ENCODE assay signal across 12 cellular contexts in genomic region chr11:75420224-75421034, GRCh38. TPM values are rescaled to one million over a fixed set of nuclear protein-coding genes. Genes with fewer than 3 reads are reported as not detected.
DNase-seq lines count a peak whose midpoint lies in the region; ATAC-seq and TF ChIP-seq lines count a peak whose summit lies in the region.
"Had no signal": no experiment of that assay in that cellular context is flagged by ENCODE, and none has a peak within 500 bp of the region (broad histone marks: within the 10 kb centered on the region; RNA-seq: fewer than 3 reads in every experiment).

No MANE protein-coding gene starts in this region.

- H3K27ac Mint-ChIP-seq in GM23338 (peak overlapping the region; percentile 30), progenitor cell of endocrine pancreas (peak overlapping the region; percentile 95), T-cell (no peak overlapping the region)
- H3K27ac Mint-ChIP-seq: activated naive CD4-positive, alpha-beta T cell treated with anti-CD3 and anti-CD28 coated beads for 36 hours had no signal

- H3K4me2 ChIP-seq in GM23338: no peak overlapping the region

- H3K4me3 Mint-ChIP-seq in GM23338 (no peak overlapping the region), progenitor cell of endocrine pancreas (ENCODE audit: low read depth) (peak overlapping the region; percentile 29), T-cell (no peak overlapping the region)
- H3K4me3 Mint-ChIP-seq: activated naive CD4-positive, alpha-beta T cell treated with anti-CD3 and anti-CD28 coated beads for 36 hours had no signal

- no peak for DNase-seq in GM23338 (ENCODE audit: low spot score)
- DNase-seq in RWPE1 (ENCODE audit: low spot score): no peak
- DNase-seq in epidermal melanocyte (ENCODE audit: insufficient read length, low spot score): peak; percentile 13
- DNase-seq in progenitor cell of endocrine pancreas (ENCODE audit: low spot score, unreplicated experiment): no peak
- no peak for DNase-seq in COLO668 (lab: John Stamatoyannopoulos, UW; ENCODE audit: unreplicated experiment)
- DNase-seq in NCI-H526 (lab: John Stamatoyannopoulos, UW): no peak
- DNase-seq in T-cell: no peak
- DNase-seq: activated CD4-positive, CD25-positive, alpha-beta regulatory T cell; activated naive CD4-positive, alpha-beta T cell treated with anti-CD3 and anti-CD28 coated beads for 36 hours had no signal

- peaks cover 6% of the 10 kb centered on the region for H4K20me1 ChIP-seq in GM23338 (replicated peaks; ENCODE audit: insufficient read depth)

- peak; percentile 12; the same call in 1 of the 3 replicates for ATAC-seq in GM23338
- no peak for ATAC-seq in T-cell (replicated peaks in 1 of 4)
- ATAC-seq in GM21619 (IDR thresholded peaks at IDR 0.05; ENCODE audit: unreplicated experiment): no peak
- ATAC-seq: gastroesophageal sphincter had no signal

- H3F3A ChIP-seq in GM23338 (replicated peaks; ENCODE audit: low read depth): 0 out of 2 replicates have a peak, but pooled peaks cover 3% of the 10 kb centered on the region

- no peaks in the 10 kb centered on the region for H3K9me2 ChIP-seq in GM23338 (ENCODE audit: insufficient read depth)

- POLR2A ChIA-PET in RWPE1 (lab: Yijun Ruan, JAX; ENCODE audit: low non-redundant PET) (no interaction called here), T-cell (lab: Charles Lee) (interaction anchor here in 1 of 2 donors (1.0 kb wide), 1 partner anchor 12 kb away, joined by 3 read pairs; no protein-coding TSS in a partner anchor)

- no peaks in the 10 kb centered on the region for H3K79me2 ChIP-seq in GM23338 (replicated peaks; ENCODE audit: insufficient read depth)

- H3K4me1 Mint-ChIP-seq in GM23338 (peaks cover 14% of the 10 kb centered on the region; the same call in 2 of the 3 replicates), progenitor cell of endocrine pancreas (ENCODE audit: low read depth) (peaks cover 39% of the 10 kb centered on the region), T-cell (no peaks in the 10 kb centered on the region)

- H3K4me3 ChIP-seq in GM23338: no peak overlapping the region
- H3K4me3 ChIP-seq: gastroesophageal sphincter, SJSA1 had no signal

- peaks cover 9% of the 10 kb centered on the region; the same call in 1 of the 2 replicates for H3K4me1 ChIP-seq in GM23338 (ENCODE audit: insufficient read depth)

- peaks cover 7% of the 10 kb centered on the region for H3K27me3 Mint-ChIP-seq in GM23338 (ENCODE audit: insufficient read depth, low read depth, poor library complexity)
- no peaks in the 10 kb centered on the region for H3K27me3 Mint-ChIP-seq in progenitor cell of endocrine pancreas
- no peaks in the 10 kb centered on the region for H3K27me3 Mint-ChIP-seq in T-cell

- H3K9me3 Mint-ChIP-seq in GM23338 (no peaks in the 10 kb centered on the region), progenitor cell of endocrine pancreas (ENCODE audit: low read depth) (no peaks in the 10 kb centered on the region), T-cell (no peaks in the 10 kb centered on the region)
- H3K9me3 Mint-ChIP-seq: activated naive CD4-positive, alpha-beta T cell treated with anti-CD3 and anti-CD28 coated beads for 36 hours had no signal

- H3K27me3 ChIP-seq in GM23338 (ENCODE audit: insufficient read depth): no peaks in the 10 kb centered on the region
- H3K27me3 ChIP-seq: gastroesophageal sphincter, SJSA1 had no signal

- H3K36me3 Mint-ChIP-seq in GM23338 (ENCODE audit: low read depth): peaks cover 13% of the 10 kb centered on the region; the same call in 2 of the 3 replicates
- H3K36me3 Mint-ChIP-seq in progenitor cell of endocrine pancreas (ENCODE audit: insufficient read depth): peaks cover 10% of the 10 kb centered on the region
- peaks cover 7% of the 10 kb centered on the region for H3K36me3 Mint-ChIP-seq in T-cell

- H3K27ac ChIP-seq in GM23338 (ENCODE audit: low read depth) (no peak overlapping the region), RWPE1 (peak overlapping the region; percentile 14; the same call in 1 of the 2 replicates)
- H3K27ac ChIP-seq: SJSA1 had no signal

- H2AFZ ChIP-seq in GM23338: no peak overlapping the region

- no peaks in the 10 kb centered on the region for H3K36me3 ChIP-seq in GM23338 (ENCODE audit: insufficient read depth)
- H3K36me3 ChIP-seq: SJSA1 had no signal

- CTCF ChIA-PET in RWPE1 (lab: Yijun Ruan, JAX): no interaction called here
- CTCF ChIA-PET in T-cell (lab: Charles Lee): no interaction called here

- TF ChIP-seq CTCF in GM23338 (conservative IDR thresholded peaks at IDR 0.05; ENCODE audit: low read depth in 2 of 2) (no peak), RWPE1 (conservative IDR thresholded peaks at IDR 0.05; ENCODE audit: low read depth) (no peak), progenitor cell of endocrine pancreas (IDR thresholded peaks at IDR 0.05; ENCODE audit: unreplicated experiment) (no peak)

TF ChIP-seq in GM23338, 12 proteins besides CTCF, POLR2A, EP300 and RAD21 (continues in another document):
- TF ChIP-seq, protein P1, sequence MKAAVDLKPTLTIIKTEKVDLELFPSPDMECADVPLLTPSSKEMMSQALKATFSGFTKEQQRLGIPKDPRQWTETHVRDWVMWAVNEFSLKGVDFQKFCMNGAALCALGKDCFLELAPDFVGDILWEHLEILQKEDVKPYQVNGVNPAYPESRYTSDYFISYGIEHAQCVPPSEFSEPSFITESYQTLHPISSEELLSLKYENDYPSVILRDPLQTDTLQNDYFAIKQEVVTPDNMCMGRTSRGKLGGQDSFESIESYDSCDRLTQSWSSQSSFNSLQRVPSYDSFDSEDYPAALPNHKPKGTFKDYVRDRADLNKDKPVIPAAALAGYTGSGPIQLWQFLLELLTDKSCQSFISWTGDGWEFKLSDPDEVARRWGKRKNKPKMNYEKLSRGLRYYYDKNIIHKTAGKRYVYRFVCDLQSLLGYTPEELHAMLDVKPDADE (IDR thresholded peaks at IDR 0.05): no peak
- no peak for TF ChIP-seq EZH2 (IDR thresholded peaks at IDR 0.05; ENCODE audit: low read depth, unreplicated experiment)
- TF ChIP-seq STAT1 (IDR thresholded peaks at IDR 0.05; ENCODE audit: unreplicated experiment): no peak
- no peak for TF ChIP-seq ZNF331 (CRISPR knock-in tag; IDR thresholded peaks at IDR 0.05; ENCODE audit: low read depth)
- TF ChIP-seq EZH2phosphoT487 (IDR thresholded peaks at IDR 0.05; ENCODE audit: unreplicated experiment): no peak
- TF ChIP-seq POLR2AphosphoS5 (IDR thresholded peaks at IDR 0.05; ENCODE audit: low read depth): no peak
- no peak for TF ChIP-seq ZNF114 (CRISPR knock-in tag; IDR thresholded peaks at IDR 0.05)
- TF ChIP-seq, protein P2, sequence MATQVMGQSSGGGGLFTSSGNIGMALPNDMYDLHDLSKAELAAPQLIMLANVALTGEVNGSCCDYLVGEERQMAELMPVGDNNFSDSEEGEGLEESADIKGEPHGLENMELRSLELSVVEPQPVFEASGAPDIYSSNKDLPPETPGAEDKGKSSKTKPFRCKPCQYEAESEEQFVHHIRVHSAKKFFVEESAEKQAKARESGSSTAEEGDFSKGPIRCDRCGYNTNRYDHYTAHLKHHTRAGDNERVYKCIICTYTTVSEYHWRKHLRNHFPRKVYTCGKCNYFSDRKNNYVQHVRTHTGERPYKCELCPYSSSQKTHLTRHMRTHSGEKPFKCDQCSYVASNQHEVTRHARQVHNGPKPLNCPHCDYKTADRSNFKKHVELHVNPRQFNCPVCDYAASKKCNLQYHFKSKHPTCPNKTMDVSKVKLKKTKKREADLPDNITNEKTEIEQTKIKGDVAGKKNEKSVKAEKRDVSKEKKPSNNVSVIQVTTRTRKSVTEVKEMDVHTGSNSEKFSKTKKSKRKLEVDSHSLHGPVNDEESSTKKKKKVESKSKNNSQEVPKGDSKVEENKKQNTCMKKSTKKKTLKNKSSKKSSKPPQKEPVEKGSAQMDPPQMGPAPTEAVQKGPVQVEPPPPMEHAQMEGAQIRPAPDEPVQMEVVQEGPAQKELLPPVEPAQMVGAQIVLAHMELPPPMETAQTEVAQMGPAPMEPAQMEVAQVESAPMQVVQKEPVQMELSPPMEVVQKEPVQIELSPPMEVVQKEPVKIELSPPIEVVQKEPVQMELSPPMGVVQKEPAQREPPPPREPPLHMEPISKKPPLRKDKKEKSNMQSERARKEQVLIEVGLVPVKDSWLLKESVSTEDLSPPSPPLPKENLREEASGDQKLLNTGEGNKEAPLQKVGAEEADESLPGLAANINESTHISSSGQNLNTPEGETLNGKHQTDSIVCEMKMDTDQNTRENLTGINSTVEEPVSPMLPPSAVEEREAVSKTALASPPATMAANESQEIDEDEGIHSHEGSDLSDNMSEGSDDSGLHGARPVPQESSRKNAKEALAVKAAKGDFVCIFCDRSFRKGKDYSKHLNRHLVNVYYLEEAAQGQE (IDR thresholded peaks at IDR 0.05; ENCODE audit: unreplicated experiment): no peak
- TF ChIP-seq CREB1 (CRISPR knock-in tag; IDR thresholded peaks at IDR 0.05; ENCODE audit: low read depth): no peak
- no peak for TF ChIP-seq JUNB (IDR thresholded peaks at IDR 0.05; ENCODE audit: unreplicated experiment)

RNA-seq across cellular contexts. Expression of gene KLHL35, which starts 12.6 kb away (rescaled TPM):
- 0.28 and 1.1 TPM in 2 replicates for total RNA-seq in GM23338 (2014; rRNA removed; shearing (Covaris generic))
- polyA plus RNA-seq in GM23338 (2016; fragmentation: Nextera tagmentation; extraction: Ambion mirVana): 0.10 TPM in 1 of 2 replicates, not detected in the other
- 0.55 and 1.2 TPM in 2 replicates for total RNA-seq in progenitor cell of endocrine pancreas
- 1 to 10 TPM in 4 of 5 donors, under 1 TPM in 1; 0.33 to 2.9 (median 1.5) TPM for total RNA-seq in T-cell

RNA-seq across cellular contexts. Expression of gene RPS3, which starts 21.1 kb away (rescaled TPM):
- 1,200 and 1,745 TPM in 2 replicates for total RNA-seq in GM23338 (2014; rRNA removed; shearing (Covaris generic))
- 2,793 and 2,848 TPM in 2 replicates for polyA plus RNA-seq in GM23338 (2016; fragmentation: Nextera tagmentation; extraction: Ambion mirVana)
- 2,637 and 2,682 TPM in 2 replicates for total RNA-seq in progenitor cell of endocrine pancreas
- 1,000 to 10,000 TPM; 4,604 to 5,380 (median 4,830) TPM for total RNA-seq in T-cell

Comparison
In these comparisons a context has a peak if more than half of its experiments do, and no peak if none do; other contexts are left out.
1. H3K27ac Mint-ChIP-seq: peak in GM23338 (single experiment) and progenitor cell of endocrine pancreas (single experiment); none in T-cell (0 of 2).